16 cellular contexts compared by ENCODE assay signal in genomic region chr12:13340149-13340548, GRCh38.
DNase-seq lines count a peak whose midpoint lies in the region; ATAC-seq, FAIRE-seq and TF ChIP-seq lines count a peak whose summit lies in the region.
"Had no signal": no experiment of that assay in that cellular context is flagged by ENCODE, and none has a peak within 500 bp of the region (broad histone marks: within the 10 kb centered on the region; RNA-seq: fewer than 3 reads in every experiment).

No MANE protein-coding gene starts in this region.

- no peaks in the 10 kb centered on the region for H4K20me1 ChIP-seq in smooth muscle cell (ENCODE audit: low read depth)
- H4K20me1 ChIP-seq: BLaER1 treated with 17β-estradiol and CSF1 and Interleukin-3, amounts not matched to agents 10 nM and 100 nM had no signal

- POLR2A ChIA-PET in A673 (lab: Charles Lee; ENCODE audit: low non-redundant PET): interaction anchor here (0.6 kb wide), 1 partner anchor 249 kb away, joined by 3 read pairs; no protein-coding TSS in a partner anchor

- no peak overlapping the region for H3K4me3 Mint-ChIP-seq in stimulated activated memory B cell treated with anti-CD40 and anti-IgM and Interleukin-4, amounts not matched to agents 10 μg/mL and 1 μg/mL and 100 μg/mL, for 72 hours

- ATAC-seq in stimulated activated memory B cell treated with anti-CD40 and anti-IgM and Interleukin-4, amounts not matched to agents 10 μg/mL and 1 μg/mL and 100 μg/mL, for 72 hours: no peak

- no peak for FAIRE-seq in bronchial epithelial cell (lab: Jason Lieb, UNC)

- CTCF ChIA-PET in A673 (lab: Charles Lee): no interaction called here

- WGBS in smooth muscle cell (ENCODE audit: low lambda C conversion rate): 81% methylated on average over 1 of the region's 1 CpG

- peak; percentile 11 for DNase-seq in HT1080 (ENCODE audit: low read depth)
- peak; percentile 41 for DNase-seq in bronchial epithelial cell (ENCODE audit: low read depth)
- peak; percentile 5 for DNase-seq in fibroblast of the conjunctiva (ENCODE audit: low read depth)
- DNase-seq in smooth muscle cell (lab: John Stamatoyannopoulos, UW; ENCODE audit: unreplicated experiment): no peak
- DNase-seq in mesenteric fat pad (ENCODE audit: low spot score): no peak
- no peak for DNase-seq in A673 (ENCODE audit: low spot score)
- DNase-seq in SKM-1 treated with dmso at 0.1 percent for 144 hours (lab: John Stamatoyannopoulos, UW; ENCODE audit: unreplicated experiment): no peak
- DNase-seq: DMS153, H7, IMR-90, Kasumi-1, NCI-H146, NCI-H2081 treated with DMSO at 0.1 percent for 48 hours, NCI-H526 had no signal

- H3K27ac ChIP-seq in smooth muscle cell (ENCODE audit: low read depth) (peak overlapping the region; percentile 84), A673 (ENCODE audit: low read depth, low read length, poor library complexity, severe bottlenecking) (no peak overlapping the region)
- H3K27ac ChIP-seq: BLaER1 treated with 17β-estradiol and CSF1 and Interleukin-3, amounts not matched to agents 10 nM and 100 nM had no signal

- H3K4me3 ChIP-seq in bronchial epithelial cell (ENCODE audit: low read depth, low read length) (no peak overlapping the region), smooth muscle cell (no peak overlapping the region), A673 (ENCODE audit: low read depth, low read length, poor library complexity, severe bottlenecking) (no peak overlapping the region)
- H3K4me3 ChIP-seq: BLaER1 treated with 17β-estradiol and CSF1 and Interleukin-3, amounts not matched to agents 10 nM and 100 nM had no signal

- no peaks in the 10 kb centered on the region for H3K27me3 ChIP-seq in bronchial epithelial cell (ENCODE audit: control insufficient read depth, insufficient read depth, low read length)
- no peaks in the 10 kb centered on the region for H3K27me3 ChIP-seq in smooth muscle cell (ENCODE audit: low read depth)
- H3K27me3 ChIP-seq in A673 (replicated peaks; ENCODE audit: insufficient read depth, low read depth, low read length, poor library complexity): peaks cover 40% of the 10 kb centered on the region
- H3K27me3 ChIP-seq: BLaER1 treated with 17β-estradiol and CSF1 and Interleukin-3, amounts not matched to agents 10 nM and 100 nM had no signal

- H3K4me1 ChIP-seq in smooth muscle cell (ENCODE audit: low read depth) (no peaks in the 10 kb centered on the region), A673 (ENCODE audit: insufficient read depth, low read length, poor library complexity, severe bottlenecking) (no peaks in the 10 kb centered on the region)
- H3K4me1 ChIP-seq: BLaER1 treated with 17β-estradiol and CSF1 and Interleukin-3, amounts not matched to agents 10 nM and 100 nM had no signal

- H3K4me2 ChIP-seq in smooth muscle cell: no peak overlapping the region
- H3K4me2 ChIP-seq: BLaER1 treated with 17β-estradiol and CSF1 and Interleukin-3, amounts not matched to agents 10 nM and 100 nM had no signal

- no peak overlapping the region for H2AFZ ChIP-seq in smooth muscle cell (ENCODE audit: low read depth)

- intact Hi-C loops in A673 (cut with micrococcal nuclease; ENCODE audit: unreplicated experiment): no loop called here

- no TSS peak for BruUV-seq in A673 (replicated peaks; lab: Mats Ljungman, UMichigan)

- H3K9me3 ChIP-seq in smooth muscle cell (replicated peaks; ENCODE audit: low read depth) (no peaks in the 10 kb centered on the region), A673 (ENCODE audit: low read depth, low read length, poor library complexity, severe bottlenecking) (no peaks in the 10 kb centered on the region)
- H3K9me3 ChIP-seq: BLaER1 treated with 17β-estradiol and CSF1 and Interleukin-3, amounts not matched to agents 10 nM and 100 nM had no signal

- H3K9ac ChIP-seq in smooth muscle cell (ENCODE audit: low read depth): peak overlapping the region; percentile 54
- H3K9ac ChIP-seq: BLaER1 treated with 17β-estradiol and CSF1 and Interleukin-3, amounts not matched to agents 10 nM and 100 nM had no signal

- H3K36me3 Mint-ChIP-seq in stimulated activated memory B cell treated with anti-CD40 and anti-IgM and Interleukin-4, amounts not matched to agents 10 μg/mL and 1 μg/mL and 100 μg/mL, for 72 hours: no peaks in the 10 kb centered on the region

- peaks cover 6% of the 10 kb centered on the region for H3K9me3 Mint-ChIP-seq in stimulated activated memory B cell treated with anti-CD40 and anti-IgM and Interleukin-4, amounts not matched to agents 10 μg/mL and 1 μg/mL and 100 μg/mL, for 72 hours

- TF ChIP-seq CTCF in bronchial epithelial cell (IDR thresholded peaks at IDR 0.05; ENCODE audit: insufficient read depth, low read length, severe bottlenecking) (no peak), smooth muscle cell (IDR thresholded peaks at IDR 0.05; ENCODE audit: borderline replicate concordance, insufficient read depth, poor library complexity, severe bottlenecking) (no peak), A673 (conservative IDR thresholded peaks at IDR 0.05; ENCODE audit: low read depth, low read length) (no peak)

- peaks cover 19% of the 10 kb centered on the region for H3K27me3 Mint-ChIP-seq in stimulated activated memory B cell treated with anti-CD40 and anti-IgM and Interleukin-4, amounts not matched to agents 10 μg/mL and 1 μg/mL and 100 μg/mL, for 72 hours

- H3F3A ChIP-seq in smooth muscle cell (ENCODE audit: low read depth): no peaks in the 10 kb centered on the region

- no peak overlapping the region for H3K27ac Mint-ChIP-seq in stimulated activated memory B cell treated with anti-CD40 and anti-IgM and Interleukin-4, amounts not matched to agents 10 μg/mL and 1 μg/mL and 100 μg/mL, for 72 hours

- H3K79me2 ChIP-seq in smooth muscle cell (ENCODE audit: low read depth): no peaks in the 10 kb centered on the region

- H3K36me3 ChIP-seq in bronchial epithelial cell (ENCODE audit: control insufficient read depth, insufficient read depth, low read length) (no peaks in the 10 kb centered on the region), smooth muscle cell (ENCODE audit: low read depth) (no peaks in the 10 kb centered on the region), A673 (ENCODE audit: insufficient read depth, low read length, poor library complexity, severe bottlenecking) (no peaks in the 10 kb centered on the region)
- H3K36me3 ChIP-seq: BLaER1 treated with 17β-estradiol and CSF1 and Interleukin-3, amounts not matched to agents 10 nM and 100 nM had no signal

- H3K4me1 Mint-ChIP-seq in stimulated activated memory B cell treated with anti-CD40 and anti-IgM and Interleukin-4, amounts not matched to agents 10 μg/mL and 1 μg/mL and 100 μg/mL, for 72 hours: no peaks in the 10 kb centered on the region

Comparison
In these comparisons a context has a peak if more than half of its experiments do, and no peak if none do; other contexts are left out.
1. DNase-seq: peak in HT1080 (single experiment), bronchial epithelial cell (single experiment) and fibroblast of the conjunctiva (single experiment); none in smooth muscle cell (single experiment), mesenteric fat pad (single experiment), A673 (single experiment) and SKM-1 treated with dmso at 0.1 percent for 144 hours (single experiment).